Comparison of ENCODE assay signal across 13 cellular contexts in the genomic region with DNA sequence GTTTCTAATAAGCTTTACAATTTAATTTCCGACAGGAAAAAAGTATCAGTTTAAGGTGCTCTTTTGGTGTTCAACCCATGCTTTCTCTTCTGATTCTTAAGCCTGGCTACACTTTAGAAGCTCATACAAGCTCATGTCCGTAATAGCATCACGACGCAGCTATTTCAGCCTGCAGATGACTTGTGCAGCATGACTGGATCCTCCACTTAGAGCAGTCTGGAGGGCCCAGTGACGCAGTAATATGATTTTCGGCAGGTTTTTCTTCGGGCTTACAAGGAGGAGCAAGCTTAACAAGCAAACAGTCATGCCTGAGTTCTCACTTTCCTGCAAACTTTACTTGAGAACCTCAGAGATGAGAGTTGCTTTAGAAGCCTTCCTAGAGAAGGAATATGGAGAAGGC.
DNase-seq lines count a peak whose midpoint lies in the region; ATAC-seq, FAIRE-seq and TF ChIP-seq lines count a peak whose summit lies in the region.
"Had no signal": no experiment of that assay in that cellular context is flagged by ENCODE, and none has a peak within 500 bp of the region (broad histone marks: within the 10 kb centered on the region; RNA-seq: fewer than 3 reads in every experiment).

No MANE protein-coding gene starts in this region.

- no peak for FAIRE-seq in GM12891 (lab: Jason Lieb, UNC)

- TF ChIP-seq CTCF in cardiac muscle cell (IDR thresholded peaks at IDR 0.05; ENCODE audit: low read depth, low read length) (no peak), gastroesophageal sphincter (IDR thresholded peaks at IDR 0.05) (no peak), ovary (IDR thresholded peaks at IDR 0.05) (no peak), right lobe of liver (IDR thresholded peaks at IDR 0.05) (no peak)

- H3K27me3 ChIP-seq in cardiac muscle cell (no peaks in the 10 kb centered on the region), gastroesophageal sphincter (no peaks in the 10 kb centered on the region), ovary (no peaks in the 10 kb centered on the region), right lobe of liver (no peaks in the 10 kb centered on the region)

- H3K27ac ChIP-seq in cardiac muscle cell (peak overlapping the region; percentile 92), gastroesophageal sphincter (peak overlapping the region in 3 of 4 donors; percentile 83 to 88 (median 87)), ovary (no peak overlapping the region), right lobe of liver (peak overlapping the region in 1 of 3 donors; percentile 90)

- TF ChIP-seq POLR2A in gastroesophageal sphincter (IDR thresholded peaks at IDR 0.05) (no peak), ovary (IDR thresholded peaks at IDR 0.05) (no peak), right lobe of liver (IDR thresholded peaks at IDR 0.05) (no peak), GM12891 (IDR thresholded peaks at IDR 0.05; ENCODE audit: low read depth, low read length) (no peak)

- DNase-seq in cardiac muscle cell (ENCODE audit: low read depth in 1 of 2, low spot score in 1 of 2) (no peak), Right ventricle myocardium superior (no peak), NCI-H2227 (lab: John Stamatoyannopoulos, UW; ENCODE audit: unreplicated experiment) (peak; percentile 52), ovary (no peak), middle frontal gyrus (ENCODE audit: extremely low spot score, low spot score) (no peak), right lobe of liver (no peak), GM12891 (ENCODE audit: insufficient read length, low spot score) (no peak)
- DNase-seq: activated gamma-delta T cell; effector memory CD4-positive, alpha-beta T cell; midbrain; T1000 had no signal

- H3K4me1 ChIP-seq in cardiac muscle cell (ENCODE audit: low read depth) (peaks cover 53% of the 10 kb centered on the region), gastroesophageal sphincter (peaks cover 13 to 62% (median 26%) of the 10 kb centered on the region in 3 donors), ovary (ENCODE audit: insufficient read depth) (peaks cover 7% of the 10 kb centered on the region), right lobe of liver (peaks cover 0 to 36% (median 14%) of the 10 kb centered on the region in 4 donors)

- whole genome bisulfite sequencing in gastroesophageal sphincter (ENCODE audit: low coverage in 1 of 2), 2 donors: 80 to 98% methylated on average over 6 of the region's 7 CpGs
- WGBS in ovary, 3 donors: 86 to 92% (median 88%) methylated on average over 7 of the region's 7 CpGs
- 88% methylated on average over 7 of the region's 7 CpGs for WGBS in right lobe of liver (ENCODE audit: insufficient coverage, low coverage, low lambda C conversion rate, missing lambda C conversion rate)

- H3K4me3 ChIP-seq in cardiac muscle cell (no peak overlapping the region), gastroesophageal sphincter (no peak overlapping the region), ovary (no peak overlapping the region), right lobe of liver (no peak overlapping the region)
- H3K4me3 ChIP-seq: prostate gland had no signal

- no peak for TF ChIP-seq EP300 in gastroesophageal sphincter (IDR thresholded peaks at IDR 0.05)
- no peak for TF ChIP-seq EP300 in ovary (IDR thresholded peaks at IDR 0.05)

- intact Hi-C loops in Right ventricle myocardium superior (cut with DNase I): loop anchor here (5.0 kb wide), 1 partner anchor 87 kb away; the partner anchor contains the start of gene MAML3
- intact Hi-C loops in ovary (cut with DNase I): loop anchor here in 2 of 4 donors (5.0 kb wide), 1 partner anchor 87 kb away; the partner anchor contains the start of gene MAML3 (in 2 of the 2)
- intact Hi-C loops in right lobe of liver (cut with DNase I): no loop called here

- no peaks in the 10 kb centered on the region for H3K36me3 ChIP-seq in cardiac muscle cell
- no peaks in the 10 kb centered on the region for H3K36me3 ChIP-seq in gastroesophageal sphincter
- no peaks in the 10 kb centered on the region for H3K36me3 ChIP-seq in ovary
- no peaks in the 10 kb centered on the region for H3K36me3 ChIP-seq in right lobe of liver
- H3K36me3 ChIP-seq: prostate gland had no signal

- no peak for ATAC-seq in Right ventricle myocardium superior (ENCODE audit: poor library complexity)
- ATAC-seq in gastroesophageal sphincter: no peak
- ATAC-seq in right lobe of liver: no peak

- H3K9me3 ChIP-seq in cardiac muscle cell (ENCODE audit: low read depth): no peaks in the 10 kb centered on the region
- H3K9me3 ChIP-seq in gastroesophageal sphincter: no peaks in the 10 kb centered on the region
- no peaks in the 10 kb centered on the region for H3K9me3 ChIP-seq in ovary
- H3K9me3 ChIP-seq in right lobe of liver: no peaks in the 10 kb centered on the region
- H3K9me3 ChIP-seq: prostate gland had no signal

TF ChIP-seq in GM12891, 5 proteins besides CTCF, POLR2A, EP300 and RAD21:
- TF ChIP-seq SPI1 (IDR thresholded peaks at IDR 0.05; ENCODE audit: low read depth, low read length) (no peak), POU2F2 (IDR thresholded peaks at IDR 0.05; ENCODE audit: low read depth, low read length) (no peak), PAX5 (IDR thresholded peaks at IDR 0.05; ENCODE audit: insufficient read depth, low read length, severe bottlenecking) (no peak), TAF1 (IDR thresholded peaks at IDR 0.05; ENCODE audit: low read depth, low read length) (no peak), POLR2AphosphoS5 (IDR thresholded peaks at IDR 0.05; ENCODE audit: low read depth, low read length) (no peak)

Comparison
In these comparisons a context has a peak if more than half of its experiments do, and no peak if none do; other contexts are left out.
1. H3K27ac ChIP-seq: peak in cardiac muscle cell (single experiment) and gastroesophageal sphincter (3 of 4); none in ovary (0 of 2).